18 cellular contexts compared by ENCODE assay signal in the genomic region with DNA sequence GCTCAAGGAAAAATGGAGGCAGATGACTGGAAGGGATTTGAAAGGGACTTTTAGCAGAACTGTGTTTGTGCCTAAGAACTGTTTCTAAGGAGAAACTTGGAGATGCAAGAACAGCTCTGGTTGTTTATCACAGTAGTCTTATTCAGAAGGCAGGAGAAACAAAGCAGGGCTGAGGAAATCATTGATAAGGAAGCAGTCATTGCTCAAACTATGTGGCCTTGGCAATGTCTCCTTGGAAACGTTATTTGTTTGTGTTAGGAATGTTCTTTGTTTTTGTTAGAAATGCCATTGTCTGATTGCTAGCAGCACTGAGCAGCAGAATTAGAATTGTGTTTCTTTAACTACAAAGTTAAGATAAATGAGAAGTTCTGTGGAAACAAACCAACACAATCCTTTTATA.
DNase-seq lines count a peak whose midpoint lies in the region; ATAC-seq and TF ChIP-seq lines count a peak whose summit lies in the region.
"Had no signal": no experiment of that assay in that cellular context is flagged by ENCODE, and none has a peak within 500 bp of the region (broad histone marks: within the 10 kb centered on the region; RNA-seq: fewer than 3 reads in every experiment).

No MANE protein-coding gene starts in this region.

- no peaks in the 10 kb centered on the region for H3K36me3 ChIP-seq in adrenal gland (replicated peaks in 1 of 2)
- H3K36me3 ChIP-seq: prostate gland had no signal

- TF ChIP-seq POLR2A in adrenal gland (IDR thresholded peaks at IDR 0.05): no peak

- H3K4me1 Mint-ChIP-seq in natural killer cell treated with Interleukin-12 subunit alpha and Interleukin-12 subunit beta and Interleukin-15 and Interleukin-18, amount 100 ng/mL, for 72 hours (ENCODE audit: low read depth in 2 of 2): no peaks in the 10 kb centered on the region
- H3K4me1 Mint-ChIP-seq: brain; immature natural killer cell; stimulated activated naive CD8-positive, alpha-beta T cell treated with anti-CD3 and anti-CD28 coated beads, Interleukin-15, amount 100 ng/mL, for 72 hours had no signal

- H3K9me3 ChIP-seq in adrenal gland (replicated peaks in 1 of 3): no peaks in the 10 kb centered on the region
- H3K9me3 ChIP-seq: prostate gland had no signal

- peaks cover 8% of the 10 kb centered on the region for H3K9me3 Mint-ChIP-seq in natural killer cell treated with Interleukin-12 subunit alpha and Interleukin-12 subunit beta and Interleukin-15 and Interleukin-18, amount 100 ng/mL, for 72 hours

- H3K27ac Mint-ChIP-seq in natural killer cell treated with Interleukin-12 subunit alpha and Interleukin-12 subunit beta and Interleukin-15 and Interleukin-18, amount 100 ng/mL, for 72 hours: no peak overlapping the region
- H3K27ac Mint-ChIP-seq: brain; immature natural killer cell; stimulated activated naive CD8-positive, alpha-beta T cell treated with anti-CD3 and anti-CD28 coated beads, Interleukin-15, amount 100 ng/mL, for 72 hours; T-helper 1 cell treated with Interleukin-12 subunit alpha and Interleukin-12 subunit beta and Interleukin-4 antibody, amounts not matched to agents 30 μg/mL and 1 μg/mL, for 36 hours had no signal

- TF ChIP-seq CTCF in adrenal gland (IDR thresholded peaks at IDR 0.05): no peak

- peak; percentile 45 for DNase-seq in ELR (ENCODE audit: low read depth)
- peak in 4 of 7 donors; percentile 14 to 54 (median 32) for DNase-seq in adrenal gland
- DNase-seq in left cardiac atrium: no peak
- DNase-seq in mucosa of gallbladder (ENCODE audit: low spot score): peak; percentile 57
- DNase-seq in natural killer cell treated with Interleukin-12 subunit alpha and Interleukin-12 subunit beta and Interleukin-15 and Interleukin-18, amount 100 ng/mL, for 72 hours (ENCODE audit: low spot score): no peak
- DNase-seq in DMS79 (lab: John Stamatoyannopoulos, UW): no peak
- no peak for DNase-seq in NCI-H774 (lab: John Stamatoyannopoulos, UW)
- DNase-seq: Calu3; effector CD4-positive, alpha-beta T cell; immature natural killer cell; KG1; NCI-H1105 treated with DMSO at 0.1 percent for 48 hours; stimulated activated naive CD8-positive, alpha-beta T cell treated with anti-CD3 and anti-CD28 coated beads, Interleukin-15, amount 100 ng/mL, for 72 hours had no signal

- WGBS in adrenal gland, 4 donors: 0 to 4% (median 2%) methylated on average over 1 of the region's 1 CpG

- no peaks in the 10 kb centered on the region for H3K27me3 ChIP-seq in adrenal gland

- H3K36me3 Mint-ChIP-seq in natural killer cell treated with Interleukin-12 subunit alpha and Interleukin-12 subunit beta and Interleukin-15 and Interleukin-18, amount 100 ng/mL, for 72 hours: peaks cover 5% of the 10 kb centered on the region
- H3K36me3 Mint-ChIP-seq: brain, immature natural killer cell had no signal

- intact Hi-C loops in adrenal gland (cut with DNase I): no loop called here
- intact Hi-C loops in left cardiac atrium (cut with DNase I): no loop called here

- no peaks in the 10 kb centered on the region for H3K27me3 Mint-ChIP-seq in natural killer cell treated with Interleukin-12 subunit alpha and Interleukin-12 subunit beta and Interleukin-15 and Interleukin-18, amount 100 ng/mL, for 72 hours
- H3K27me3 Mint-ChIP-seq: brain; stimulated activated naive CD8-positive, alpha-beta T cell treated with anti-CD3 and anti-CD28 coated beads, Interleukin-15, amount 100 ng/mL, for 72 hours had no signal

- no peak overlapping the region for H3K4me3 ChIP-seq in adrenal gland
- H3K4me3 ChIP-seq: prostate gland had no signal

- no peak overlapping the region for H3K4me3 Mint-ChIP-seq in natural killer cell treated with Interleukin-12 subunit alpha and Interleukin-12 subunit beta and Interleukin-15 and Interleukin-18, amount 100 ng/mL, for 72 hours
- H3K4me3 Mint-ChIP-seq: brain; immature natural killer cell; stimulated activated naive CD8-positive, alpha-beta T cell treated with anti-CD3 and anti-CD28 coated beads, Interleukin-15, amount 100 ng/mL, for 72 hours; T-helper 1 cell treated with Interleukin-12 subunit alpha and Interleukin-12 subunit beta and Interleukin-4 antibody, amounts not matched to agents 30 μg/mL and 1 μg/mL, for 36 hours had no signal

- peaks cover 0 to 4% of the 10 kb centered on the region in 2 donors for H3K4me1 ChIP-seq in adrenal gland (replicated peaks in 1 of 2)
- H3K4me1 ChIP-seq: prostate gland had no signal

- ATAC-seq in left cardiac atrium: peak; percentile 53 to 76
- ATAC-seq in GM18858 (IDR thresholded peaks at IDR 0.05; ENCODE audit: unreplicated experiment): no peak
- ATAC-seq in natural killer cell treated with Interleukin-12 subunit alpha and Interleukin-12 subunit beta and Interleukin-15 and Interleukin-18, amount 100 ng/mL, for 72 hours: no peak
- ATAC-seq: activated CD4-positive, CD25-positive, alpha-beta regulatory T cell treated with anti-CD3 and anti-CD28 coated beads, Interleukin-2, amount 50 U/mL, for 24 hours; stimulated activated naive CD8-positive, alpha-beta T cell treated with anti-CD3 and anti-CD28 coated beads, Interleukin-15, amount 100 ng/mL, for 72 hours had no signal

- peak overlapping the region in 2 of 5 donors; percentile 15 to 24 for H3K27ac ChIP-seq in adrenal gland
- H3K27ac ChIP-seq: prostate gland had no signal

Comparison
In these comparisons a context has a peak if more than half of its experiments do, and no peak if none do; other contexts are left out.
1. DNase-seq: peak in ELR (single experiment), adrenal gland (4 of 7) and mucosa of gallbladder (single experiment); none in left cardiac atrium (single experiment), natural killer cell treated with Interleukin-12 subunit alpha and Interleukin-12 subunit beta and Interleukin-15 and Interleukin-18, amount 100 ng/mL, for 72 hours (single experiment), DMS79 (single experiment) and NCI-H774 (single experiment).
2. ATAC-seq: peak in left cardiac atrium (2 of 2); none in GM18858 (single experiment) and natural killer cell treated with Interleukin-12 subunit alpha and Interleukin-12 subunit beta and Interleukin-15 and Interleukin-18, amount 100 ng/mL, for 72 hours (0 of 2).